In the genomic region with DNA sequence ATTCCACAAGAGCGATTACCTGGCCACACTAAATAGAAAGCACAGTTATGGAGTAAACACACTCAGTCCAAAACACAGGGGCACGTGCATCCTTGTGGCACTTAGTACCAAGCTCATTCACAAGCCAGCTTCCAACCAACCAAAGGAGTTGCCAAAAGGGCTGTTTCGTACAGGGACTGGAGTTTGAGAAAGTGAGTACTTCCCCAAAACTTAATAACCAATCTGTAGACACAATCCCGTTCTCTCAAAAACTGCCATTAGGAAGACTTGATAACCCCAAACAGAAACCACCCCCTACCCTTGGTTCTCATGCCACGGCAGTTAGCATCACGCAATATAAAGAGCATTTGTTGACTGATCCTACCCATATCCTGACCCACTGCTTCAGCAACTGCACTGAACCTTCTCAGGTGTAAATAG, we compare ENCODE assay signal across 8 cellular contexts.
DNase-seq lines count a peak whose midpoint lies in the region; ATAC-seq and TF ChIP-seq lines count a peak whose summit lies in the region.

No MANE protein-coding gene starts in this region.

- no peaks in the 10 kb centered on the region for H3K36me3 ChIP-seq in gastrocnemius medialis

- H3K9me3 Mint-ChIP-seq in activated naive CD4-positive, alpha-beta T cell treated with anti-CD3 and anti-CD28 coated beads, Interleukin-2, amount 50 U/mL, for 72 hours, result no peaks in the 10 kb centered on the region

- peaks cover 3% of the 10 kb centered on the region for H3K4me1 ChIP-seq in right cardiac atrium (ENCODE audit: control insufficient read depth, insufficient read depth, low read length)
- H3K4me1 ChIP-seq in gastrocnemius medialis, result peaks cover 0 to 21% of the 10 kb centered on the region in 2 donors

- peak; percentile 15 for ATAC-seq in HG03108 (IDR thresholded peaks at IDR 0.05; ENCODE audit: unreplicated experiment)
- ATAC-seq in activated naive CD4-positive, alpha-beta T cell treated with anti-CD3 and anti-CD28 coated beads, Interleukin-2, amount 50 U/mL, for 72 hours, result peak; percentile 2 to 6
- ATAC-seq in right cardiac atrium, result peak in 1 of 2 donors; percentile 5
- ATAC-seq in gastrocnemius medialis, result peak; percentile 25 to 27

- H3K4me3 ChIP-seq in GM08714 (ENCODE audit: low read length) (peak overlapping the region; percentile 94), right cardiac atrium (ENCODE audit: low read length) (peak overlapping the region; percentile 80), gastrocnemius medialis (peak overlapping the region; percentile 74 to 84 (median 76))

- no peak for DNase-seq in activated naive CD4-positive, alpha-beta T cell treated with anti-CD3 and anti-CD28 coated beads, Interleukin-2, amount 50 U/mL, for 72 hours (ENCODE audit: low spot score in 2 of 2)
- DNase-seq in right cardiac atrium (peak in 1 of 3 donors; percentile 18), gastrocnemius medialis (no peak), AG08396 (ENCODE audit: low spot score) (no peak), AG20443 (ENCODE audit: low spot score) (no peak), NCI-H1436 (lab: John Stamatoyannopoulos, UW) (no peak)

- H3K27ac ChIP-seq in right cardiac atrium (ENCODE audit: low read length) (peak overlapping the region; percentile 7), gastrocnemius medialis (peak overlapping the region; percentile 60 to 77 (median 66))

- no peak for TF ChIP-seq CTCF in gastrocnemius medialis (IDR thresholded peaks at IDR 0.05 in 4 of 5, conservative IDR thresholded peaks at IDR 0.05 in 1 of 5)

- no peaks in the 10 kb centered on the region for H3K27me3 ChIP-seq in right cardiac atrium (ENCODE audit: control insufficient read depth, insufficient read depth)
- no peaks in the 10 kb centered on the region for H3K27me3 ChIP-seq in gastrocnemius medialis

- no peaks in the 10 kb centered on the region for H3K9me3 ChIP-seq in right cardiac atrium (ENCODE audit: control insufficient read depth, low read length)
- H3K9me3 ChIP-seq in gastrocnemius medialis, result no peaks in the 10 kb centered on the region

- H3K36me3 Mint-ChIP-seq in activated naive CD4-positive, alpha-beta T cell treated with anti-CD3 and anti-CD28 coated beads, Interleukin-2, amount 50 U/mL, for 72 hours, result no peaks in the 10 kb centered on the region

- TF ChIP-seq POLR2A in gastrocnemius medialis (IDR thresholded peaks at IDR 0.05), result no peak

- intact Hi-C loops in right cardiac atrium (cut with DNase I) (loop anchor here in 3 of 4 donors (5.0 to 10.0 kb wide), 3 partner anchors 103 to 207 kb away; partner anchors contain the start of gene SGMS1 (in 2 of the 3)), gastrocnemius medialis (cut with DNase I; ENCODE audit: low total_unique reads) (loop anchor here (5.0 kb wide), 1 partner anchor 90 kb away; no protein-coding TSS in a partner anchor)

- H3K27ac Mint-ChIP-seq in activated naive CD4-positive, alpha-beta T cell treated with anti-CD3 and anti-CD28 coated beads, Interleukin-2, amount 50 U/mL, for 72 hours, result peak overlapping the region in 1 of 2 donors; percentile 46

- in situ Hi-C loops in gastrocnemius medialis (cut with MboI; ENCODE audit: low sequenced_read_pairs in 4 of 4), result loop anchor here in 1 of 4 donors (25.0 kb wide), 1 partner anchor 195 kb away; the partner anchor contains the start of gene SGMS1

- WGBS in right cardiac atrium, result 34% methylated on average over 6 of the region's 6 CpGs
